24 cellular contexts compared by ENCODE assay signal in genomic region chr14:29030970-29031369, GRCh38.
"Had no signal": no experiment of that assay in that cellular context is flagged by ENCODE, and none has a peak within 500 bp of the region (broad histone marks: within the 10 kb centered on the region; RNA-seq: fewer than 3 reads in every experiment).

No MANE protein-coding gene starts in this region.

- DNase-seq: activated CD4-positive, alpha-beta memory T cell treated with anti-CD3 and anti-CD28 coated beads for 36 hours; activated CD4-positive, alpha-beta T cell treated with anti-CD3 and anti-CD28 coated beads, Interleukin-2, amount 10 ng/mL, durations not matched to agents 7 days and 5 days; activated CD4-positive, CD25-positive, alpha-beta regulatory T cell; activated CD8-positive, alpha-beta memory T cell treated with anti-CD3 and anti-CD28 coated beads for 24 hours; activated effector memory CD4-positive, alpha-beta T cell treated with anti-CD3 and anti-CD28 coated beads, Interleukin-2, amount 50 U/mL, for 16 hours; activated naive CD4-positive, alpha-beta T cell treated with Interleukin-2 at 50 U/mL for 16 hours; activated naive CD8-positive, alpha-beta T cell treated with anti-CD3 and anti-CD28 coated beads, Interleukin-2, amount 50 U/mL, for 24 hours; activated T-cell treated with anti-CD3 and anti-CD28 coated beads, Interleukin-2, amount 50 U/mL, for 4 hours; brain microvascular endothelial cell; colonic mucosa; Karpas-422; MM.1S; NCI-H1105; NCI-H1436; NCI-H1694 treated with DMSO at 0.1 percent for 48 hours; NCI-H2029 treated with DMSO at 0.1 percent for 48 hours; NCI-H345; NCI-H510A; NCI-H526 treated with DMSO at 0.1 percent for 48 hours; RPMI8226; T-helper 1 cell had no signal

- H3K36me3 Mint-ChIP-seq: activated CD4-positive, alpha-beta memory T cell treated with anti-CD3 and anti-CD28 coated beads for 36 hours had no signal

- H3K4me1 Mint-ChIP-seq: activated CD4-positive, alpha-beta T cell treated with anti-CD3 and anti-CD28 coated beads, Interleukin-2, amount 10 ng/mL, durations not matched to agents 7 days and 5 days; activated naive CD8-positive, alpha-beta T cell treated with anti-CD3 and anti-CD28 coated beads, Interleukin-2, amount 50 U/mL, for 24 hours had no signal

- H3K4me3 Mint-ChIP-seq: activated CD4-positive, alpha-beta memory T cell treated with anti-CD3 and anti-CD28 coated beads for 36 hours; activated CD4-positive, alpha-beta T cell treated with anti-CD3 and anti-CD28 coated beads, Interleukin-2, amount 10 ng/mL, durations not matched to agents 7 days and 5 days; activated naive CD8-positive, alpha-beta T cell treated with anti-CD3 and anti-CD28 coated beads, Interleukin-2, amount 50 U/mL, for 24 hours; activated T-cell treated with anti-CD3 and anti-CD28 coated beads, Interleukin-2, amount 50 U/mL, for 4 hours had no signal

- ATAC-seq: activated naive CD4-positive, alpha-beta T cell treated with anti-CD3 and anti-CD28 coated beads, Interleukin-2, amount 50 U/mL, for 72 hours; activated naive CD8-positive, alpha-beta T cell treated with anti-CD3 and anti-CD28 coated beads, Interleukin-2, amount 50 U/mL, for 24 hours; activated T-cell treated with anti-CD3 and anti-CD28 coated beads, Interleukin-2, amount 50 U/mL, for 4 hours; Panc1; Right ventricle myocardium inferior had no signal

- H3K27ac Mint-ChIP-seq: activated CD4-positive, alpha-beta memory T cell treated with anti-CD3 and anti-CD28 coated beads for 36 hours; activated CD4-positive, alpha-beta T cell treated with anti-CD3 and anti-CD28 coated beads, Interleukin-2, amount 10 ng/mL, durations not matched to agents 7 days and 5 days; activated naive CD4-positive, alpha-beta T cell treated with anti-CD3 and anti-CD28 coated beads, Interleukin-2, amount 50 U/mL, for 72 hours; activated naive CD8-positive, alpha-beta T cell treated with anti-CD3 and anti-CD28 coated beads, Interleukin-2, amount 50 U/mL, for 24 hours had no signal

- H3K27me3 Mint-ChIP-seq: activated CD4-positive, alpha-beta memory T cell treated with anti-CD3 and anti-CD28 coated beads for 36 hours; activated CD4-positive, alpha-beta T cell treated with anti-CD3 and anti-CD28 coated beads, Interleukin-2, amount 10 ng/mL, durations not matched to agents 7 days and 5 days; activated naive CD8-positive, alpha-beta T cell treated with anti-CD3 and anti-CD28 coated beads, Interleukin-2, amount 50 U/mL, for 24 hours had no signal
